ENCODE assay signal across 18 cellular contexts in the genomic region with DNA sequence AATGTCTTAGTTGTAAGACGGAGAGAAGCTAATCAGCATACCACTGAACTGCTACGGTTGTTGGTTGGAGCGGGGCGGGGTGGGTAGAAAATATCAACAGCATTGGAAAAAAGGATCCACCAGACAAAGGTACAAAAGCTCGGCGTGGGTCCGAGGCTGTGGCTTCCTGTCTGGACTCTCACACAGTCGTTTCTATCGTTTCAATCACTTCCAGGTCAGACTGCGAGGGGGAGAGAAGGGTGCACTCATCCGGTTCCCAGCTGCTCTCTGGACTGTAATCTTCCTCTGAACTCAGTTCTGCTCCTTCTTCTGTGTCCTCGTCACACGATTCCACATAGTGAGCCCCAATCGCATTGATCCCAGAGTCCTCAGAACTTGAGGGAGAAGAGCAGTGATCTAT.
DNase-seq lines count a peak whose midpoint lies in the region; ATAC-seq and TF ChIP-seq lines count a peak whose summit lies in the region.
"Had no signal": no experiment of that assay in that cellular context is flagged by ENCODE, and none has a peak within 500 bp of the region (broad histone marks: within the 10 kb centered on the region; RNA-seq: fewer than 3 reads in every experiment).

No MANE protein-coding gene starts in this region.

- H3K36me3 Mint-ChIP-seq in neural progenitor cell, result peaks cover 2% of the 10 kb centered on the region
- H3K36me3 Mint-ChIP-seq: CD4-positive, CD25-positive, alpha-beta regulatory T cell; CD8-positive, alpha-beta T cell had no signal

- no peaks in the 10 kb centered on the region for H3K27me3 ChIP-seq in lung (ENCODE audit: control insufficient read depth, insufficient read depth)
- H3K27me3 ChIP-seq in neural progenitor cell, result no peaks in the 10 kb centered on the region
- H3K27me3 ChIP-seq: BLaER1 had no signal

- WGBS in lung, 2 donors, result 81 to 87% methylated on average over 14 of the region's 14 CpGs

- no peak for TF ChIP-seq CTCF in lung (IDR thresholded peaks at IDR 0.05; ENCODE audit: control extremely low read depth, extremely low read depth)
- TF ChIP-seq CTCF in neural progenitor cell (IDR thresholded peaks at IDR 0.05), result no peak
- TF ChIP-seq CTCF in OCI-LY7 (conservative IDR thresholded peaks at IDR 0.05; ENCODE audit: low read length), result no peak

- no peak overlapping the region for H2AFZ ChIP-seq in neural progenitor cell (replicated peaks)
- H2AFZ ChIP-seq in OCI-LY7 (ENCODE audit: low read length), result no peak overlapping the region

- POLR2A ChIA-PET in OCI-LY7 (lab: Charles Lee), result no interaction called here

- H3K27ac Mint-ChIP-seq in neural progenitor cell, result peak overlapping the region; percentile 62
- H3K27ac Mint-ChIP-seq: B cell; CD4-positive, CD25-positive, alpha-beta regulatory T cell; CD8-positive, alpha-beta T cell had no signal

- H3K4me1 ChIP-seq in lung (ENCODE audit: control insufficient read depth in 2 of 2, insufficient read depth in 2 of 2, low read length in 2 of 2), result no peaks in the 10 kb centered on the region
- no peaks in the 10 kb centered on the region for H3K4me1 ChIP-seq in neural progenitor cell
- H3K4me1 ChIP-seq in OCI-LY7 (ENCODE audit: insufficient read depth, low read length, poor library complexity, severe bottlenecking), result no peaks in the 10 kb centered on the region
- H3K4me1 ChIP-seq: BLaER1 had no signal

- BruUV-seq in OCI-LY7 (replicated peaks; lab: Mats Ljungman, UMichigan), result no TSS peak

- intact Hi-C loops in OCI-LY7 (cut with micrococcal nuclease; ENCODE audit: unreplicated experiment), result no loop called here

- no peaks in the 10 kb centered on the region for H3F3A ChIP-seq in neural progenitor cell (ENCODE audit: low read depth)

- no peak overlapping the region for H3K9ac ChIP-seq in neural progenitor cell
- H3K9ac ChIP-seq: BLaER1 had no signal

- peaks cover 4% of the 10 kb centered on the region for H3K27me3 Mint-ChIP-seq in neural progenitor cell (ENCODE audit: insufficient read depth, low read depth)

- DNase-seq in NCI-H146 (lab: John Stamatoyannopoulos, UW) (peak; percentile 15), NCI-H146 treated with DMSO at 0.1 percent for 48 hours (lab: John Stamatoyannopoulos, UW; ENCODE audit: unreplicated experiment) (no peak), lung (ENCODE audit: low spot score) (no peak), neural progenitor cell (ENCODE audit: low spot score) (no peak), cerebellar cortex (ENCODE audit: low spot score) (no peak), OCI-LY7 (ENCODE audit: low spot score) (no peak)
- DNase-seq: Caco-2; CD4-positive, CD25-positive, alpha-beta regulatory T cell; CD8-positive, alpha-beta T cell; DMS153; DND-41; H9 had no signal

- no peaks in the 10 kb centered on the region for H3K9me3 Mint-ChIP-seq in neural progenitor cell
- H3K9me3 Mint-ChIP-seq: CD8-positive, alpha-beta T cell; H9 had no signal

- CTCF ChIA-PET in OCI-LY7 (lab: Charles Lee; ENCODE audit: unreplicated experiment), result no interaction called here

- peaks cover 18% of the 10 kb centered on the region for H3K4me1 Mint-ChIP-seq in neural progenitor cell
- H3K4me1 Mint-ChIP-seq: B cell; CD4-positive, CD25-positive, alpha-beta regulatory T cell had no signal

- H3K9me3 ChIP-seq in lung (ENCODE audit: control insufficient read depth in 2 of 2, insufficient read depth in 1 of 2, low read length in 1 of 2) (peaks cover 0 to 3% of the 10 kb centered on the region in 2 donors), neural progenitor cell (ENCODE audit: low read depth) (no peaks in the 10 kb centered on the region), OCI-LY7 (ENCODE audit: low read length) (no peaks in the 10 kb centered on the region)
- H3K9me3 ChIP-seq: BLaER1, Caco-2 had no signal

- H4K20me1 ChIP-seq in neural progenitor cell (ENCODE audit: low read depth) (no peaks in the 10 kb centered on the region), OCI-LY7 (ENCODE audit: insufficient read depth, low read length) (no peaks in the 10 kb centered on the region)
- H4K20me1 ChIP-seq: BLaER1 had no signal

- no peaks in the 10 kb centered on the region for H3K79me2 ChIP-seq in neural progenitor cell (ENCODE audit: low read depth)
- no peaks in the 10 kb centered on the region for H3K79me2 ChIP-seq in OCI-LY7 (ENCODE audit: insufficient read depth, low read depth, low read length)

- H3K36me3 ChIP-seq in lung (ENCODE audit: control insufficient read depth in 2 of 2, insufficient read depth in 2 of 2, low read length in 2 of 2) (peaks cover 0 to 5% of the 10 kb centered on the region in 2 donors), neural progenitor cell (no peaks in the 10 kb centered on the region), OCI-LY7 (ENCODE audit: insufficient read depth, low read length) (no peaks in the 10 kb centered on the region)
- H3K36me3 ChIP-seq: BLaER1 had no signal

- H3K4me3 Mint-ChIP-seq in neural progenitor cell, result no peak overlapping the region
- H3K4me3 Mint-ChIP-seq: B cell; CD8-positive, alpha-beta T cell; H9 had no signal

- H3K27ac ChIP-seq in lung (ENCODE audit: low read depth in 1 of 2, low read length in 1 of 2), result no peak overlapping the region
- H3K27ac ChIP-seq in neural progenitor cell, result no peak overlapping the region
- H3K27ac ChIP-seq in OCI-LY7 (ENCODE audit: low read depth, low read length, poor library complexity, severe bottlenecking), result no peak overlapping the region
- H3K27ac ChIP-seq: 22Rv1, BLaER1, C4-2B had no signal

- H3K4me2 ChIP-seq in neural progenitor cell, result no peak overlapping the region
- H3K4me2 ChIP-seq in OCI-LY7 (ENCODE audit: low read length), result no peak overlapping the region
- H3K4me2 ChIP-seq: BLaER1 had no signal

- peak overlapping the region; percentile 4 for H3K4me3 ChIP-seq in lung
- no peak overlapping the region for H3K4me3 ChIP-seq in neural progenitor cell
- H3K4me3 ChIP-seq in OCI-LY7 (ENCODE audit: low read depth, low read length, poor library complexity, severe bottlenecking), result no peak overlapping the region
- H3K4me3 ChIP-seq: BLaER1 had no signal

- ATAC-seq in lung (ENCODE audit: insufficient read depth, low FRiP score) (no peak), HG02798 (IDR thresholded peaks at IDR 0.05; ENCODE audit: poor library complexity, unreplicated experiment) (no peak)
- ATAC-seq: CD8-positive, alpha-beta T cell; HCT116 had no signal

- H3K9me2 ChIP-seq in OCI-LY7 (ENCODE audit: insufficient read depth, low read length), result no peaks in the 10 kb centered on the region
